8 cellular contexts compared by ENCODE assay signal in the genomic region with DNA sequence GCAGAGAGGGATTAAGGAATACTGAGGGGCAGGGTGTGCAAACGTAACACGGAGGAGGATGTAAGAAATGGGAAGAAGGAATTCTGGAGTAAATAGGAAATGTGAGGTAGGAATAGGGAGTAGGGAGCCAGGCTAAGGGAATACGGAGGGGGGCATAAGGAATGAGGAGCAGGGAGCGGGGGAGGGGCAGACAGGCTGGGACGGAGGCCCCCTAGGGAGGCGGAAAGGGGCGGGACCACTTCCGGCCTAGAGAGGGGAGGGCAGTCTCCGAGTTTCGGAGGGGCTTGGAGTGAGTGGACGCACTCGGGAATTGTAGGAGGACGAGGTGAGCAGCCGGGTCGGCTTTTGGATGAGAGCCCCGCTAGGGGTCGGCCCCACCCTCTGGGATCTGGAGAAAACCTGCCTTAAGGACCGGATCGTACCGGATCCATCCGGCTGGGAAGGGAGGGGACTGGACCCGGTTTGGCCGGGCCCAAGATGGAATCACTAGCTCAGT. TPM values are rescaled to one million over a fixed set of nuclear protein-coding genes. Genes with fewer than 3 reads are reported as not detected.
DNase-seq lines count a peak whose midpoint lies in the region; ATAC-seq and TF ChIP-seq lines count a peak whose summit lies in the region.

No MANE protein-coding gene starts in this region.

- H3K36me3 ChIP-seq in A673 (ENCODE audit: insufficient read depth, low read length, poor library complexity, severe bottlenecking), result peaks cover 29% of the 10 kb centered on the region
- peaks cover 0 to 36% of the 10 kb centered on the region in 2 donors for H3K36me3 ChIP-seq in gastroesophageal sphincter
- peaks cover 5% of the 10 kb centered on the region for H3K36me3 ChIP-seq in neutrophil
- no peaks in the 10 kb centered on the region for H3K36me3 ChIP-seq in urinary bladder (ENCODE audit: insufficient read depth)

- no peak for TF ChIP-seq POLR2A in GM18505 (IDR thresholded peaks at IDR 0.05; ENCODE audit: borderline replicate concordance, extremely low read depth, insufficient read depth, insufficient read length)
- TF ChIP-seq POLR2A in gastroesophageal sphincter (IDR thresholded peaks at IDR 0.05), result peak in 1 of 2 donors; percentile 17

- DNase-seq in A673 (ENCODE audit: low spot score) (peak; percentile 63), NCI-H748 treated with DMSO at 0.1 percent for 48 hours (lab: John Stamatoyannopoulos, UW) (peak; percentile 79)
- peak; percentile 36 for DNase-seq in activated naive CD4-positive, alpha-beta T cell treated with Interleukin-2 at 50 U/mL for 16 hours

- CTCF ChIA-PET in A673 (lab: Charles Lee), result no interaction called here

- H3K4me1 ChIP-seq in A673 (ENCODE audit: insufficient read depth, low read length, poor library complexity, severe bottlenecking) (peaks cover 3% of the 10 kb centered on the region), gastroesophageal sphincter (peaks cover 0 to 29% (median 5%) of the 10 kb centered on the region in 3 donors), neutrophil (ENCODE audit: control insufficient read depth in 1 of 2, insufficient read depth in 1 of 2, low read depth in 1 of 2, low read length in 1 of 2) (peaks cover 7 to 19% of the 10 kb centered on the region in 2 experiments), urinary bladder (ENCODE audit: insufficient read depth) (no peaks in the 10 kb centered on the region)

- H3K4me3 ChIP-seq in A673 (ENCODE audit: low read depth, low read length, poor library complexity, severe bottlenecking), result peak overlapping the region; percentile 54
- peak overlapping the region; percentile 72 to 100 for H3K4me3 ChIP-seq in gastroesophageal sphincter
- peak overlapping the region; percentile 67 to 77 for H3K4me3 ChIP-seq in neutrophil (ENCODE audit: low read depth in 1 of 2, low read length in 1 of 2)
- H3K4me3 ChIP-seq in urinary bladder (ENCODE audit: low read depth, low read length), result peak overlapping the region; percentile 61

- H3K27ac ChIP-seq in A673 (ENCODE audit: low read depth, low read length, poor library complexity, severe bottlenecking) (peak overlapping the region; percentile 49), gastroesophageal sphincter (peak overlapping the region; percentile 85 to 96 (median 92)), neutrophil (peak overlapping the region; percentile 64), urinary bladder (ENCODE audit: low read depth) (peak overlapping the region; percentile 81)

- ATAC-seq in GM18505 (IDR thresholded peaks at IDR 0.05; ENCODE audit: unreplicated experiment), result peak; percentile 27
- peak; percentile 22 for ATAC-seq in HG03064 (IDR thresholded peaks at IDR 0.05; ENCODE audit: low read depth, unreplicated experiment)
- ATAC-seq in gastroesophageal sphincter, result peak; percentile 69

- no TSS peak for BruUV-seq in A673 (replicated peaks; lab: Mats Ljungman, UMichigan)

- no peaks in the 10 kb centered on the region for H3K9me3 ChIP-seq in A673 (ENCODE audit: low read depth, low read length, poor library complexity, severe bottlenecking)
- no peaks in the 10 kb centered on the region for H3K9me3 ChIP-seq in gastroesophageal sphincter
- no peaks in the 10 kb centered on the region for H3K9me3 ChIP-seq in neutrophil

- TF ChIP-seq CTCF in A673 (conservative IDR thresholded peaks at IDR 0.05; ENCODE audit: low read depth, low read length), result no peak
- TF ChIP-seq CTCF in gastroesophageal sphincter (IDR thresholded peaks at IDR 0.05), result no peak
- no peak for TF ChIP-seq CTCF in neutrophil (IDR thresholded peaks at IDR 0.05)

- POLR2A ChIA-PET in A673 (lab: Charles Lee; ENCODE audit: low non-redundant PET), result interaction anchor here (0.6 kb wide), 1 partner anchor 169 kb away, joined by 4 read pairs; no protein-coding TSS in a partner anchor

- TF ChIP-seq EP300 in gastroesophageal sphincter (IDR thresholded peaks at IDR 0.05), result no peak

- H3K27me3 ChIP-seq in A673 (replicated peaks; ENCODE audit: insufficient read depth, low read depth, low read length, poor library complexity) (no peaks in the 10 kb centered on the region), gastroesophageal sphincter (no peaks in the 10 kb centered on the region), neutrophil (no peaks in the 10 kb centered on the region)

- 0 to 43% methylated on average over 2 to 12 of the region's 23 CpGs for WGBS in gastroesophageal sphincter (ENCODE audit: low coverage in 1 of 2), 2 donors
- 1% methylated on average over 23 of the region's 23 CpGs for WGBS in urinary bladder

- intact Hi-C loops in A673 (cut with micrococcal nuclease; ENCODE audit: unreplicated experiment), result loop anchor here (10.0 kb wide), 1 partner anchor 163 kb away; no protein-coding TSS in a partner anchor

RNA-seq across cellular contexts. Expression of a gene that starts 0.6 kb away (rescaled TPM):
- total RNA-seq in A673 (2021) (102 and 113 TPM in 2 replicates), gastroesophageal sphincter (100 to 1,000 TPM; 145 to 197 (median 178) TPM), urinary bladder (339 TPM)
- 180 TPM for polyA plus RNA-seq in urinary bladder

RNA-seq across cellular contexts. Expression of a gene that starts 10.1 kb away (rescaled TPM):
- total RNA-seq in A673 (2021) (not detected in 2 replicates), gastroesophageal sphincter (under 1 TPM in 1 of 4 donors, not detected in 3; 0.07 TPM), urinary bladder (0.05 TPM)
- polyA plus RNA-seq in urinary bladder, result 0.01 TPM

Comparison
In these comparisons a context has a peak if more than half of its experiments do, and no peak if none do; other contexts are left out.
1. Peak in every context shown above with its lines: DNase-seq, ATAC-seq, H3K4me3 ChIP-seq and H3K27ac ChIP-seq.